Comparison of ENCODE assay signal across 8 cellular contexts in the genomic region with DNA sequence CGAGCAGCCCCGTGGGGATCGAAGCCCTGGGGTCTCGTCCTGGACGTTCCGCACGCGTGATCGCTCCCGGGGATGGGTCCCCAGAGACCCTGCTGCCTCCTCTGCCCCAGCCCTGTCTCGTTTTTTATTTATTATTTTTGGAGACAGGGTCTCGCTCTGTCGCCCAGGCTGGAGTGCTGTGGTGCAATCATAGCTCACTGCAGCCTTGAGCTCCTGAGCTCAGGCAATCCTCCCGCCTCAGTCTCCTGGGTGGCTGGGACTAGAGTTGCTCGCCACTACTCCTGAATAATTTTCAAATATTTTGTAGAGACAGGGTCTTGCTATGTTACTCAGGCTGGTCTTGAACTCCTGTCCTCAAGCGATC. TPM values are rescaled to one million over a fixed set of nuclear protein-coding genes. Genes with fewer than 3 reads are reported as not detected.
DNase-seq lines count a peak whose midpoint lies in the region; ATAC-seq and TF ChIP-seq lines count a peak whose summit lies in the region.

No MANE protein-coding gene starts in this region.

- TF ChIP-seq CTCF in NB4 (IDR thresholded peaks at IDR 0.05; ENCODE audit: low read depth, low read length) (no peak), epithelial cell of proximal tubule (conservative IDR thresholded peaks at IDR 0.05; ENCODE audit: low read depth, low read length) (no peak)

- no peak for DNase-seq in NB4 (ENCODE audit: low read depth)
- DNase-seq in epithelial cell of proximal tubule (ENCODE audit: low read depth), result no peak
- DNase-seq in retina, result peak; percentile 63
- DNase-seq in NCI-H1092 (lab: John Stamatoyannopoulos, UW), result no peak

- ATAC-seq in GM18517 (IDR thresholded peaks at IDR 0.05; ENCODE audit: unreplicated experiment), result peak; percentile 12
- no peak for ATAC-seq in HG03280 (IDR thresholded peaks at IDR 0.05; ENCODE audit: unreplicated experiment)
- ATAC-seq in GM19467 (IDR thresholded peaks at IDR 0.05; ENCODE audit: unreplicated experiment), result no peak
- no peak for ATAC-seq in HG03520 (IDR thresholded peaks at IDR 0.05; ENCODE audit: unreplicated experiment)

- peak overlapping the region; percentile 44 for H3K4me3 ChIP-seq in NB4 (ENCODE audit: low read depth, low read length)
- peak overlapping the region; percentile 49 for H3K4me3 ChIP-seq in epithelial cell of proximal tubule (ENCODE audit: low read depth, low read length)

- TF ChIP-seq POLR2A in NB4 (IDR thresholded peaks at IDR 0.05; ENCODE audit: extremely low read depth, insufficient read length), result no peak

RNA-seq across cellular contexts. Expression of gene STX1A, which starts 0.3 kb away (rescaled TPM):
- 18.0 and 22.4 TPM in 2 replicates for total RNA-seq in epithelial cell of proximal tubule

RNA-seq across cellular contexts. Expression of gene ABHD11, which starts 18.8 kb away (rescaled TPM):
- total RNA-seq in epithelial cell of proximal tubule, result 52.1 and 53.6 TPM in 2 replicates

RNA-seq across cellular contexts. Expression of gene BUD23, which starts 36.4 kb away (rescaled TPM):
- 65.2 and 87.1 TPM in 2 replicates for total RNA-seq in epithelial cell of proximal tubule

RNA-seq across cellular contexts. Expression of gene DNAJC30, which starts 36.5 kb away (rescaled TPM):
- total RNA-seq in epithelial cell of proximal tubule, result 2.7 and 6.1 TPM in 2 replicates

RNA-seq across cellular contexts. Expression of gene CLDN3, which starts 50.3 kb away (rescaled TPM):
- total RNA-seq in epithelial cell of proximal tubule, result 29.7 and 85.9 TPM in 2 replicates
